Comparison of ENCODE assay signal across 17 cellular contexts in the genomic region with DNA sequence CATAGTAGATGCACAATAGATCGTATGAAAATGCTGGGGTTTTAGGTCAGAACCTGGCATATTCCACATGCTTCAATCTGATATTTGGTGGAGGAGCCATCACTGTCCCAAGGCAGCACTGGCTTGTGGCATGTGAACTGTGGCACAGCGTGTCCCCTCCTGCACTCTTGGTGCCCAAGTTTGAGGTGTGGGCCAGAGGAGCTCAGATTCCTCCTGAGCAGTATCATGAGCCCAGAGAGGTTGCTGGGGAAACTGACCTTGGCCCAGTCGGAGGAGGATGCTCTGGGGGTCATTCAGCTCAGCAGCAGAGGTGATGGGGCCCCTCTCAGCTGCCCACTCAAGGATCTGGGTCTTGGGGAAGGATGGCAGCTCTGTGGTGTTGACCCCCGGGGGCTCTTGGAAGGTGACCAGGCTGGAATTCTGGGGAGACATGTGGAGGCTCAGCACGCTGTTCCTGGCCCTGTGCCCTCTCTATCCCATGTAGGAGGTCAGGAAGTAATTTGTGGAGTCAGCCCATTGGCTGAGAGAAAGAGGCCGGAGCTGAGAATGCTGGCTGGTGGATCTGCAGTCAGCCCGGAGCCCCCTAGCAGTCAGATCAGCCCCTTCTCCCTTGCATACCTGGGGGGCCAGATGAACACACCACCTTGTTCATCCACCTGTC. TPM values are rescaled to one million over a fixed set of nuclear protein-coding genes. Genes with fewer than 3 reads are reported as not detected.
DNase-seq lines count a peak whose midpoint lies in the region; ATAC-seq and TF ChIP-seq lines count a peak whose summit lies in the region.
"Had no signal": no experiment of that assay in that cellular context is flagged by ENCODE, and none has a peak within 500 bp of the region (broad histone marks: within the 10 kb centered on the region; RNA-seq: fewer than 3 reads in every experiment).

No MANE protein-coding gene starts in this region.

- peak overlapping the region; percentile 85 for H2AK5ac ChIP-seq in neuronal stem cell (ENCODE audit: low read depth, low read length)

- H3K36me3 Mint-ChIP-seq in CD8-positive, alpha-beta T cell = peaks cover 6% of the 10 kb centered on the region
- H3K36me3 Mint-ChIP-seq in activated T-helper 1 cell treated with anti-CD3 and anti-CD28 coated beads, Interleukin-12 subunit alpha, Interleukin-12 subunit beta, Interleukin-2, Interleukin-4 antibody, amounts not matched to agents 30 ng/mL and 10 ng/mL and 1 ng/mL, durations not matched to agents 14 hours and 24 hours and 36 hours (ENCODE audit: low read depth) = peaks cover 4% of the 10 kb centered on the region
- H3K36me3 Mint-ChIP-seq: activated naive CD8-positive, alpha-beta T cell treated with anti-CD3 and anti-CD28 coated beads for 36 hours had no signal

- no CpG with 5 or more reads among the region's 7 CpGs for WGBS in neuronal stem cell (ENCODE audit: extremely low coverage in 2 of 2, insufficient read length in 2 of 2, insufficient replicate concordance in 1 of 2), 2 donors

- CTCF ChIA-PET in CD8-positive, alpha-beta T cell (lab: Charles Lee) = interaction anchor here (1.6 to 2.3 kb wide), 2 partner anchors 95 to 209 kb away, joined by 5 to 6 read pairs; no protein-coding TSS in a partner anchor

- H2AFZ ChIP-seq in neuronal stem cell (ENCODE audit: low read length) = no peak overlapping the region
- H2AFZ ChIP-seq: parathyroid adenoma had no signal

- H3K4me2 ChIP-seq in neuronal stem cell (ENCODE audit: insufficient read depth, low read length, poor library complexity, severe bottlenecking) = no peak overlapping the region

- POLR2A ChIA-PET in CD8-positive, alpha-beta T cell (lab: Charles Lee) = no interaction called here

- no peaks in the 10 kb centered on the region for H3K79me1 ChIP-seq in neuronal stem cell (ENCODE audit: low read depth, low read length)

- H3K4me1 ChIP-seq in CD8-positive, alpha-beta T cell (ENCODE audit: insufficient read depth, low read length) = no peaks in the 10 kb centered on the region
- peaks cover 8 to 11% of the 10 kb centered on the region in 2 donors for H3K4me1 ChIP-seq in neuronal stem cell (ENCODE audit: control insufficient read depth in 2 of 2, insufficient read depth in 1 of 2, low read depth in 1 of 2, low read length in 2 of 2)
- H3K4me1 ChIP-seq: Caco-2, parathyroid adenoma had no signal

- H3K9me3 ChIP-seq in CD8-positive, alpha-beta T cell (ENCODE audit: low read length) = no peaks in the 10 kb centered on the region
- H3K9me3 ChIP-seq in neuronal stem cell (replicated peaks in 1 of 2; ENCODE audit: control insufficient read depth in 2 of 2, insufficient read depth in 1 of 2, low read depth in 1 of 2, low read length in 2 of 2) = peaks cover 5% of the 10 kb centered on the region in 2 donors
- H3K9me3 ChIP-seq: Caco-2 had no signal

- H3K9me3 Mint-ChIP-seq in CD8-positive, alpha-beta T cell = no peaks in the 10 kb centered on the region
- no peaks in the 10 kb centered on the region for H3K9me3 Mint-ChIP-seq in activated T-helper 1 cell treated with anti-CD3 and anti-CD28 coated beads, Interleukin-12 subunit alpha, Interleukin-12 subunit beta, Interleukin-2, Interleukin-4 antibody, amounts not matched to agents 30 ng/mL and 10 ng/mL and 1 ng/mL, durations not matched to agents 14 hours and 24 hours and 36 hours
- H3K9me3 Mint-ChIP-seq: activated naive CD8-positive, alpha-beta T cell treated with anti-CD3 and anti-CD28 coated beads for 36 hours had no signal

- H2BK15ac ChIP-seq in neuronal stem cell (ENCODE audit: low read length) = no peak overlapping the region

- no peak overlapping the region for H3K14ac ChIP-seq in neuronal stem cell (ENCODE audit: low read length)

- no peak overlapping the region for H3K4me3 Mint-ChIP-seq in CD8-positive, alpha-beta T cell
- no peak overlapping the region for H3K4me3 Mint-ChIP-seq in activated T-helper 1 cell treated with anti-CD3 and anti-CD28 coated beads, Interleukin-12 subunit alpha, Interleukin-12 subunit beta, Interleukin-2, Interleukin-4 antibody, amounts not matched to agents 30 ng/mL and 10 ng/mL and 1 ng/mL, durations not matched to agents 14 hours and 24 hours and 36 hours
- H3K4me3 Mint-ChIP-seq: activated naive CD8-positive, alpha-beta T cell treated with anti-CD3 and anti-CD28 coated beads for 36 hours had no signal

- ATAC-seq in CD8-positive, alpha-beta T cell = no peak
- no peak for ATAC-seq in GM19328 (IDR thresholded peaks at IDR 0.05; ENCODE audit: unreplicated experiment)
- no peak for ATAC-seq in GM18511 (IDR thresholded peaks at IDR 0.05; ENCODE audit: unreplicated experiment)

- no peak overlapping the region for H4K91ac ChIP-seq in neuronal stem cell (ENCODE audit: low read depth, low read length, poor library complexity)

- no peak overlapping the region for H3K18ac ChIP-seq in neuronal stem cell (ENCODE audit: low read length)

- H2BK12ac ChIP-seq in neuronal stem cell (ENCODE audit: low read length) = no peak overlapping the region

- H3K23ac ChIP-seq in neuronal stem cell (ENCODE audit: low read depth, low read length, poor library complexity) = peak overlapping the region; percentile 97

- TF ChIP-seq CTCF in CD8-positive, alpha-beta T cell (IDR thresholded peaks at IDR 0.05) = no peak

- H3K27ac Mint-ChIP-seq in CD8-positive, alpha-beta T cell = peak overlapping the region; percentile 55
- H3K27ac Mint-ChIP-seq in activated T-helper 1 cell treated with anti-CD3 and anti-CD28 coated beads, Interleukin-12 subunit alpha, Interleukin-12 subunit beta, Interleukin-2, Interleukin-4 antibody, amounts not matched to agents 30 ng/mL and 10 ng/mL and 1 ng/mL, durations not matched to agents 14 hours and 24 hours and 36 hours = peak overlapping the region; percentile 42
- H3K27ac Mint-ChIP-seq: activated naive CD8-positive, alpha-beta T cell treated with anti-CD3 and anti-CD28 coated beads for 36 hours had no signal

- intact Hi-C loops in CD8-positive, alpha-beta T cell (cut with DNase I, micrococcal nuclease) = no loop called here
- intact Hi-C loops in activated T-helper 1 cell treated with anti-CD3 and anti-CD28 coated beads, Interleukin-12 subunit alpha, Interleukin-12 subunit beta, Interleukin-2, Interleukin-4 antibody, amounts not matched to agents 30 ng/mL and 10 ng/mL and 1 ng/mL, durations not matched to agents 14 hours and 24 hours and 36 hours (cut with micrococcal nuclease) = no loop called here

- no peaks in the 10 kb centered on the region for H3K27me3 ChIP-seq in CD8-positive, alpha-beta T cell (ENCODE audit: insufficient read depth, low read length)
- H3K27me3 ChIP-seq in neuronal stem cell (ENCODE audit: control insufficient read depth in 3 of 3, insufficient read depth in 3 of 3, low read depth in 1 of 3, low read length in 3 of 3) = peaks cover 0 to 18% (median 0%) of the 10 kb centered on the region in 3 experiments

- no peak for DNase-seq in CD8-positive, alpha-beta T cell
- DNase-seq in activated T-helper 1 cell treated with anti-CD3 and anti-CD28 coated beads, Interleukin-12 subunit alpha, Interleukin-12 subunit beta, Interleukin-2, Interleukin-4 antibody, amounts not matched to agents 30 ng/mL and 10 ng/mL and 1 ng/mL, durations not matched to agents 14 hours and 24 hours and 36 hours (ENCODE audit: low spot score) = no peak
- DNase-seq in neuronal stem cell (ENCODE audit: low spot score) (no peak), NCI-H82 (lab: John Stamatoyannopoulos, UW) (no peak)
- DNase-seq: activated CD4-positive, alpha-beta T cell treated with anti-CD3 and anti-CD28 coated beads, Interleukin-2, amount 50 U/mL, for 1 hour; activated naive CD8-positive, alpha-beta T cell treated with anti-CD3 and anti-CD28 coated beads for 36 hours; activated T-cell treated with anti-CD3 and anti-CD28 coated beads, Interleukin-2, amount 50 U/mL, for 1 hour; NCI-H446 treated with DMSO at 0.1 percent for 48 hours had no signal

- peaks cover 4% of the 10 kb centered on the region for H3K4me1 Mint-ChIP-seq in CD8-positive, alpha-beta T cell (ENCODE audit: low read depth)
- H3K4me1 Mint-ChIP-seq in activated T-helper 1 cell treated with anti-CD3 and anti-CD28 coated beads, Interleukin-12 subunit alpha, Interleukin-12 subunit beta, Interleukin-2, Interleukin-4 antibody, amounts not matched to agents 30 ng/mL and 10 ng/mL and 1 ng/mL, durations not matched to agents 14 hours and 24 hours and 36 hours (ENCODE audit: low read depth) = no peaks in the 10 kb centered on the region

- H3K36me3 ChIP-seq in CD8-positive, alpha-beta T cell (ENCODE audit: insufficient read depth, low read length) = no peaks in the 10 kb centered on the region
- H3K36me3 ChIP-seq in neuronal stem cell (replicated peaks in 1 of 2; ENCODE audit: control insufficient read depth in 2 of 2, insufficient read depth in 2 of 2, low read length in 2 of 2) = no peaks in the 10 kb centered on the region

- no peak overlapping the region for H2BK5ac ChIP-seq in neuronal stem cell (ENCODE audit: low read length)

- H3K27me3 Mint-ChIP-seq in CD8-positive, alpha-beta T cell (ENCODE audit: low read depth) = no peaks in the 10 kb centered on the region
- no peaks in the 10 kb centered on the region for H3K27me3 Mint-ChIP-seq in activated T-helper 1 cell treated with anti-CD3 and anti-CD28 coated beads, Interleukin-12 subunit alpha, Interleukin-12 subunit beta, Interleukin-2, Interleukin-4 antibody, amounts not matched to agents 30 ng/mL and 10 ng/mL and 1 ng/mL, durations not matched to agents 14 hours and 24 hours and 36 hours (ENCODE audit: insufficient read depth)
- H3K27me3 Mint-ChIP-seq: activated naive CD8-positive, alpha-beta T cell treated with anti-CD3 and anti-CD28 coated beads for 36 hours had no signal

- no peak overlapping the region for H3K27ac ChIP-seq in CD8-positive, alpha-beta T cell (ENCODE audit: low read depth, low read length)
- H3K27ac ChIP-seq in neuronal stem cell (replicated peaks; ENCODE audit: low read length) = no peak overlapping the region
- H3K27ac ChIP-seq: parathyroid adenoma, SK-N-MC had no signal

- H3K9ac ChIP-seq in neuronal stem cell (ENCODE audit: low read depth, low read length, poor library complexity) = peak overlapping the region; percentile 6
- H3K9ac ChIP-seq: parathyroid adenoma had no signal

- H3K4ac ChIP-seq in neuronal stem cell (ENCODE audit: low read length) = no peak overlapping the region

- no peak overlapping the region for H4K8ac ChIP-seq in neuronal stem cell (ENCODE audit: low read depth, low read length)

- no peak overlapping the region for H2BK120ac ChIP-seq in neuronal stem cell (ENCODE audit: low read depth, low read length)

- no peak overlapping the region for H3K4me3 ChIP-seq in CD8-positive, alpha-beta T cell (ENCODE audit: low read depth, low read length)
- peak overlapping the region in 1 of 2 donors; percentile 42 for H3K4me3 ChIP-seq in neuronal stem cell (ENCODE audit: low read length in 2 of 2)
- H3K4me3 ChIP-seq: GM12878, SK-N-MC, skin epidermis had no signal

RNA-seq across cellular contexts. Expression of gene FPGS, which starts 23.7 kb away (rescaled TPM):
- 10 to 100 TPM; 91.9 to 95.3 TPM for total RNA-seq in CD8-positive, alpha-beta T cell
- 128 and 130 TPM in 2 replicates for total RNA-seq in activated T-helper 1 cell treated with anti-CD3 and anti-CD28 coated beads, Interleukin-12 subunit alpha, Interleukin-12 subunit beta, Interleukin-2, Interleukin-4 antibody, amounts not matched to agents 30 ng/mL and 10 ng/mL and 1 ng/mL, durations not matched to agents 14 hours and 24 hours and 36 hours
- 30.2 TPM for polyA plus RNA-seq in neuronal stem cell (2013, experiment 1 of 2)
- 32.1 TPM for polyA plus RNA-seq in neuronal stem cell (2013, experiment 2 of 2)

RNA-seq across cellular contexts. Expression of gene ENG, which starts 28.1 kb away (rescaled TPM):
- total RNA-seq in CD8-positive, alpha-beta T cell = 1 to 10 TPM; 2.6 to 3.0 TPM
- 32.2 and 33.0 TPM in 2 replicates for total RNA-seq in activated T-helper 1 cell treated with anti-CD3 and anti-CD28 coated beads, Interleukin-12 subunit alpha, Interleukin-12 subunit beta, Interleukin-2, Interleukin-4 antibody, amounts not matched to agents 30 ng/mL and 10 ng/mL and 1 ng/mL, durations not matched to agents 14 hours and 24 hours and 36 hours
- polyA plus RNA-seq in neuronal stem cell (2013, experiment 1 of 2) = 0.11 TPM
- polyA plus RNA-seq in neuronal stem cell (2013, experiment 2 of 2) = 0.10 TPM

RNA-seq across cellular contexts. Expression of gene CDK9, which starts 40.5 kb away (rescaled TPM):
- total RNA-seq in CD8-positive, alpha-beta T cell = 100 to 1,000 TPM; 116 to 120 TPM
- 97.3 and 105 TPM in 2 replicates for total RNA-seq in activated T-helper 1 cell treated with anti-CD3 and anti-CD28 coated beads, Interleukin-12 subunit alpha, Interleukin-12 subunit beta, Interleukin-2, Interleukin-4 antibody, amounts not matched to agents 30 ng/mL and 10 ng/mL and 1 ng/mL, durations not matched to agents 14 hours and 24 hours and 36 hours
- polyA plus RNA-seq in neuronal stem cell (2013, experiment 1 of 2) = 29.1 TPM
- polyA plus RNA-seq in neuronal stem cell (2013, experiment 2 of 2) = 30.0 TPM

RNA-seq across cellular contexts. Expression of gene SH2D3C, which starts 47.9 kb away (rescaled TPM):
- 1 to 10 TPM; 5.9 to 6.4 TPM for total RNA-seq in CD8-positive, alpha-beta T cell
- 30.0 and 30.4 TPM in 2 replicates for total RNA-seq in activated T-helper 1 cell treated with anti-CD3 and anti-CD28 coated beads, Interleukin-12 subunit alpha, Interleukin-12 subunit beta, Interleukin-2, Interleukin-4 antibody, amounts not matched to agents 30 ng/mL and 10 ng/mL and 1 ng/mL, durations not matched to agents 14 hours and 24 hours and 36 hours
- 2.8 TPM for polyA plus RNA-seq in neuronal stem cell (2013, experiment 1 of 2)
- 2.5 TPM for polyA plus RNA-seq in neuronal stem cell (2013, experiment 2 of 2)
- total RNA-seq: bronchial epithelial cell had no signal
- polyA plus RNA-seq: AG04450 had no signal

RNA-seq across cellular contexts. Expression of gene AK1, which starts 51.1 kb away (rescaled TPM):
- 10 to 100 TPM; 34.8 to 35.2 TPM for total RNA-seq in CD8-positive, alpha-beta T cell
- total RNA-seq in activated T-helper 1 cell treated with anti-CD3 and anti-CD28 coated beads, Interleukin-12 subunit alpha, Interleukin-12 subunit beta, Interleukin-2, Interleukin-4 antibody, amounts not matched to agents 30 ng/mL and 10 ng/mL and 1 ng/mL, durations not matched to agents 14 hours and 24 hours and 36 hours = 17.2 and 20.8 TPM in 2 replicates
- polyA plus RNA-seq in neuronal stem cell (2013, experiment 1 of 2) = 36.1 TPM
- 36.6 TPM for polyA plus RNA-seq in neuronal stem cell (2013, experiment 2 of 2)
